In the genomic region with DNA sequence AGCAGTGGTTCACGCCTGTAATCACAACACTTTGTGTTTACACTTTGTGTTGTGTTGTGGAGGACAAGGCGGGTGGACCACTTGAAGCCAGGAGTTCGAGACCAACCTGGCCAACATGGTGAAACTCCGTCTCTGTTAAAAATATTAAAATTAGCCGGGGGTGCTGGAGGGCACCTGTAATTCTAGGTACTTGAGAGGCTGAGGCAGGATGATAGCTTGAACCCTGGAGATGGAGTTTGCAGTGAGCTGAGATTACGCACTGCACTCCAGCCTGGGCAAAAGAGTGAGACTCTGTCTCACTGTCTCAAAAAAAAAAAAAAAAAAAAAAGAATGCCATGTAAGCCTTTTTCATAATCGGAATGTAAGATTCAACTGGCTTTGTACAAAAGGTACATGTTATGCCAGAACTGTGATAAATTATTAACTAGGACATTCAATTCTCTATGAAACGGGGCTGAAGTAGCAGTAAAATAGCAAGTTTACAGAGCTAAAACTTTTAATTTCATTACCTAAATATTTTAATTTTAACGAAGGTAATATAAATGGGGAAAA, we compare ENCODE assay signal across 24 cellular contexts. TPM values are rescaled to one million over a fixed set of nuclear protein-coding genes. Genes with fewer than 3 reads are reported as not detected.
DNase-seq lines count a peak whose midpoint lies in the region; ATAC-seq and TF ChIP-seq lines count a peak whose summit lies in the region.
"Had no signal": no experiment of that assay in that cellular context is flagged by ENCODE, and none has a peak within 500 bp of the region (broad histone marks: within the 10 kb centered on the region; RNA-seq: fewer than 3 reads in every experiment).

No MANE protein-coding gene starts in this region.

- TF ChIP-seq CTCF in PC-9 (conservative IDR thresholded peaks at IDR 0.05) = no peak
- no peak for TF ChIP-seq CTCF in hepatocyte (IDR thresholded peaks at IDR 0.05; ENCODE audit: poor library complexity)

- H4K20me1 ChIP-seq in BLaER1 (no peaks in the 10 kb centered on the region), PC-9 (ENCODE audit: insufficient read depth) (no peaks in the 10 kb centered on the region), hepatocyte (ENCODE audit: insufficient read depth, poor library complexity, severe bottlenecking) (no peaks in the 10 kb centered on the region)

- no peak overlapping the region for H3K4me2 ChIP-seq in BLaER1
- H3K4me2 ChIP-seq in PC-9 = no peak overlapping the region
- peak overlapping the region; percentile 34 for H3K4me2 ChIP-seq in hepatocyte
- H3K4me2 ChIP-seq in mesenchymal stem cell (ENCODE audit: low read length, poor library complexity, severe bottlenecking) = peak overlapping the region; percentile 38

- H2BK12ac ChIP-seq in mesenchymal stem cell (ENCODE audit: low read length in 2 of 2) = no peak overlapping the region

- H3K4me1 ChIP-seq in BLaER1 (no peaks in the 10 kb centered on the region), PC-9 (replicated peaks; ENCODE audit: insufficient read depth) (peaks cover 23% of the 10 kb centered on the region), hepatocyte (ENCODE audit: insufficient read depth) (peaks cover 16% of the 10 kb centered on the region), mesenchymal stem cell (ENCODE audit: control insufficient read depth, insufficient read depth, low read depth, low read length) (peaks cover 9% of the 10 kb centered on the region)
- H3K4me1 ChIP-seq: adrenal gland, testis had no signal

- H2BK120ac ChIP-seq in mesenchymal stem cell (ENCODE audit: low read depth, low read length) = no peak overlapping the region

- H4K91ac ChIP-seq in mesenchymal stem cell (ENCODE audit: low read length) = no peak overlapping the region

- H4K8ac ChIP-seq in mesenchymal stem cell (ENCODE audit: low read length) = no peak overlapping the region

- H3K4me3 ChIP-seq in BLaER1 (no peak overlapping the region), PC-9 (no peak overlapping the region), hepatocyte (no peak overlapping the region), mesenchymal stem cell (ENCODE audit: insufficient read depth in 1 of 2, low read depth in 1 of 2, low read length in 2 of 2) (no peak overlapping the region)
- H3K4me3 ChIP-seq: adrenal gland, esophagus squamous epithelium, MG63, testis had no signal

- H3K18ac ChIP-seq in mesenchymal stem cell (ENCODE audit: low read depth in 1 of 2, low read length in 2 of 2) = no peak overlapping the region

- H2AFZ ChIP-seq in PC-9 (no peak overlapping the region), hepatocyte (no peak overlapping the region), mesenchymal stem cell (ENCODE audit: low read depth, low read length) (no peak overlapping the region)

- H3K27me3 ChIP-seq in BLaER1 = no peaks in the 10 kb centered on the region
- no peaks in the 10 kb centered on the region for H3K27me3 ChIP-seq in PC-9 (ENCODE audit: insufficient read depth, low read depth)
- no peaks in the 10 kb centered on the region for H3K27me3 ChIP-seq in hepatocyte
- H3K27me3 ChIP-seq in mesenchymal stem cell (ENCODE audit: control insufficient read depth in 1 of 2, insufficient read depth in 1 of 2, low read length in 2 of 2) = no peaks in the 10 kb centered on the region
- H3K27me3 ChIP-seq: adrenal gland, esophagus squamous epithelium, MG63, neutrophil, testis had no signal

- H2AK5ac ChIP-seq in mesenchymal stem cell (ENCODE audit: low read length, severe bottlenecking) = peak overlapping the region; percentile 66

- no peak for ATAC-seq in GM21576 (IDR thresholded peaks at IDR 0.05; ENCODE audit: unreplicated experiment)

- H3K79me1 ChIP-seq in mesenchymal stem cell (replicated peaks; ENCODE audit: low read length, poor library complexity, severe bottlenecking) = peaks cover 7% of the 10 kb centered on the region

- no peak overlapping the region for H2BK5ac ChIP-seq in mesenchymal stem cell (ENCODE audit: low read depth, low read length, poor library complexity, severe bottlenecking)

- peaks cover 91% of the 10 kb centered on the region for H3K36me3 ChIP-seq in BLaER1
- H3K36me3 ChIP-seq in PC-9 (ENCODE audit: low read depth) = no peaks in the 10 kb centered on the region
- no peaks in the 10 kb centered on the region for H3K36me3 ChIP-seq in hepatocyte (replicated peaks; ENCODE audit: insufficient read depth, low read depth)
- H3K36me3 ChIP-seq in mesenchymal stem cell (ENCODE audit: control insufficient read depth in 1 of 2, insufficient read depth in 2 of 2, low read depth in 1 of 2, low read length in 2 of 2) = peaks cover 0 to 30% of the 10 kb centered on the region in 2 experiments

- POLR2A ChIA-PET in PC-9 (lab: Charles Lee; ENCODE audit: unreplicated experiment) = no interaction called here

- BruUV-seq in PC-9 (replicated peaks; lab: Mats Ljungman, UMichigan) = no TSS peak

- WGBS in hepatocyte (ENCODE audit: low lambda C conversion rate, missing lambda C conversion rate) = 88% methylated on average over 9 of the region's 9 CpGs
- WGBS in mesenchymal stem cell = 93% methylated on average over 5 of the region's 9 CpGs

- CTCF ChIA-PET in PC-9 (lab: Charles Lee) = no interaction called here

- no peaks in the 10 kb centered on the region for H3K9me2 ChIP-seq in PC-9 (ENCODE audit: insufficient read depth)
- H3K9me2 ChIP-seq in hepatocyte (replicated peaks; ENCODE audit: insufficient read depth) = no peaks in the 10 kb centered on the region

- peaks cover 13% of the 10 kb centered on the region for H3F3A ChIP-seq in PC-9 (ENCODE audit: insufficient read depth, low read depth)

- H3K79me2 ChIP-seq in PC-9 (ENCODE audit: low read depth) (no peaks in the 10 kb centered on the region), hepatocyte (no peaks in the 10 kb centered on the region)

- intact Hi-C loops in PC-9 (cut with micrococcal nuclease; ENCODE audit: unreplicated experiment) = loop anchor here (5.0 to 10.0 kb wide), 2 partner anchors 68 to 180 kb away; partner anchors contain the start of genes ARL6IP4, MPHOSPH9 and MTRFR

- no peaks in the 10 kb centered on the region for H3K9me3 ChIP-seq in BLaER1
- H3K9me3 ChIP-seq in PC-9 (ENCODE audit: insufficient read depth, low read depth) = no peaks in the 10 kb centered on the region
- H3K9me3 ChIP-seq in hepatocyte (ENCODE audit: low read depth) = no peaks in the 10 kb centered on the region
- no peaks in the 10 kb centered on the region for H3K9me3 ChIP-seq in mesenchymal stem cell (ENCODE audit: control insufficient read depth, low read length)
- H3K9me3 ChIP-seq: adrenal gland, esophagus squamous epithelium, MG63, neutrophil, testis had no signal

- H3K4ac ChIP-seq in mesenchymal stem cell (ENCODE audit: low read depth in 1 of 2, low read length in 2 of 2) = no peak overlapping the region

- DNase-seq in PC-9 (no peak), hepatocyte (ENCODE audit: low spot score) (no peak), mesenchymal stem cell (no peak), 8988T (no peak)
- no peak for DNase-seq in stimulated activated CD4-positive, alpha-beta T cell treated with anti-CD3 and anti-CD28 coated beads, Interleukin-15, amount 100 ng/mL, for 24 hours
- DNase-seq: activated CD4-positive, alpha-beta T cell treated with anti-CD3 and anti-CD28 coated beads, Interleukin-2, amount 50 U/mL, for 1 hour; activated naive CD4-positive, alpha-beta T cell treated with Interleukin-2 at 50 U/mL for 16 hours; CD4-positive, alpha-beta T cell; endodermal cell; esophagus squamous epithelium; hippocampal formation; immature natural killer cell; KBM-7; MG63; NCI-H2029 treated with DMSO at 0.1 percent for 48 hours; NCI-H2227 treated with DMSO at 0.1 percent for 48 hours; NCI-H69; stimulated activated CD4-positive, alpha-beta T cell treated with anti-CD3 and anti-CD28 coated beads, Interleukin-4, amount 100 ng/mL, for 24 hours; stimulated activated naive CD4-positive, alpha-beta T cell treated with Interleukin-2 at 50 U/mL for 16 hours; testis had no signal

- no peak overlapping the region for H3K14ac ChIP-seq in mesenchymal stem cell (ENCODE audit: low read length in 2 of 2)

- H3K9ac ChIP-seq in BLaER1 = 0 out of 2 replicates have a peak overlapping the region, but pooled peaks have one; percentile 19
- no peak overlapping the region for H3K9ac ChIP-seq in mesenchymal stem cell (ENCODE audit: low read length)

- no peak overlapping the region for H3K23ac ChIP-seq in mesenchymal stem cell (ENCODE audit: low read length in 2 of 2)

- no peak overlapping the region for H2BK15ac ChIP-seq in mesenchymal stem cell (ENCODE audit: low read depth, poor library complexity, severe bottlenecking)

- H3K27ac ChIP-seq in BLaER1 = no peak overlapping the region
- H3K27ac ChIP-seq in PC-9 = peak overlapping the region; percentile 72; the same call in 1 of the 2 replicates
- peak overlapping the region; percentile 37 for H3K27ac ChIP-seq in hepatocyte
- peak overlapping the region; percentile 87 for H3K27ac ChIP-seq in mesenchymal stem cell (ENCODE audit: low read length, poor library complexity, severe bottlenecking)
- H3K27ac ChIP-seq: adrenal gland, neutrophil, testis had no signal

RNA-seq across cellular contexts. Expression of gene PITPNM2, which starts 13.9 kb away (rescaled TPM):
- total RNA-seq in PC-9 (2021) (16.6 and 21.6 TPM in 2 replicates), hepatocyte (2.2 and 3.6 TPM in 2 replicates)
- polyA plus RNA-seq in hepatocyte = 5.7 and 6.3 TPM in 2 replicates
- 4.4 TPM for polyA plus RNA-seq in mesenchymal stem cell (2013, experiment 1 of 2)
- 4.2 TPM for polyA plus RNA-seq in mesenchymal stem cell (2013, experiment 2 of 2)

Comparison
In these comparisons a context has a peak if more than half of its experiments do, and no peak if none do; other contexts are left out.
1. H3K4me2 ChIP-seq: peak in hepatocyte (single experiment) and mesenchymal stem cell (single experiment); none in BLaER1 (single experiment) and PC-9 (single experiment).